ENCODE assay signal across 13 cellular contexts in the genomic region with DNA sequence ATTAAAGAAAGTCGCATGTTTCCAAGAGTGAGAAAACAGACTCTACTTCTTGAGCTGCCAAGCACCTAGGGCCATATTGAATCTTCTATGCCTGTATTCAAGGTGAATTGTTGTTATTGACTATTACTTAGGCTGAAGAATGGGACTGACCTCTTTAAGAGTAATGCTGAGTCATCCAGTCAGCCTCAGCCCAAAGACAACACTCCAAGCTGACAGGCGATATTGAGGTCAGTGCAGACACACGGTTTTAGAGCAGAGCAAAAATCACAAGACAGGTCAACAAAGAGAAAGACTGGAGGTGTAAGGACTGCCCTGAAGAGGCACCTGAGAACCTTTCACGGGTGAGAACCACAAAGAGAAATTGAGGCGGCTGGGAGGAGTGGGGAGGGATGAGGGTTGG.
DNase-seq lines count a peak whose midpoint lies in the region; TF ChIP-seq lines count a peak whose summit lies in the region.
"Had no signal": no experiment of that assay in that cellular context is flagged by ENCODE, and none has a peak within 500 bp of the region (broad histone marks: within the 10 kb centered on the region; RNA-seq: fewer than 3 reads in every experiment).

No MANE protein-coding gene starts in this region.

- TF ChIP-seq CTCF in epithelial cell of esophagus (IDR thresholded peaks at IDR 0.05; ENCODE audit: insufficient read depth, low read depth, low read length, missing control alignments) = no peak
- TF ChIP-seq CTCF in GM13977 (IDR thresholded peaks at IDR 0.05; ENCODE audit: extremely low read depth, insufficient read depth, missing control alignments) = no peak

- POLR2A ChIA-PET in activated CD4-positive, alpha-beta T cell treated with anti-CD3 and anti-CD28 coated beads, Interleukin-2, amount 10 ng/mL, durations not matched to agents 7 days and 5 days (lab: Charles Lee) = no interaction called here

- in situ Hi-C loops in GM13977 (cut with MboI; ENCODE audit: low pct_unique_long_range_greater_than_20kb, low sequenced_read_pairs, unreplicated experiment) = no loop called here

- H3K36me3 Mint-ChIP-seq in activated CD4-positive, alpha-beta T cell treated with anti-CD3 and anti-CD28 coated beads, Interleukin-2, amount 10 ng/mL, durations not matched to agents 7 days and 5 days (ENCODE audit: low read depth) = no peaks in the 10 kb centered on the region
- H3K36me3 Mint-ChIP-seq: CD4-positive, CD25-positive, alpha-beta regulatory T cell had no signal

- CTCF ChIA-PET in activated CD4-positive, alpha-beta T cell treated with anti-CD3 and anti-CD28 coated beads, Interleukin-2, amount 10 ng/mL, durations not matched to agents 7 days and 5 days (lab: Charles Lee) = no interaction called here

- H3K4me3 Mint-ChIP-seq in activated CD4-positive, alpha-beta T cell treated with anti-CD3 and anti-CD28 coated beads, Interleukin-2, amount 10 ng/mL, durations not matched to agents 7 days and 5 days = no peak overlapping the region
- H3K4me3 Mint-ChIP-seq: activated B cell treated with CpG ODN at 0.5 μM for 24 hours; activated T-helper 1 cell treated with anti-CD3 and anti-CD28 coated beads, Interleukin-12 subunit alpha, Interleukin-12 subunit beta, Interleukin-2, Interleukin-4 antibody, amounts not matched to agents 30 ng/mL and 10 ng/mL and 1 ng/mL, durations not matched to agents 14 hours and 24 hours and 36 hours; CD4-positive, CD25-positive, alpha-beta regulatory T cell had no signal

- H3K9me3 Mint-ChIP-seq in activated CD4-positive, alpha-beta T cell treated with anti-CD3 and anti-CD28 coated beads, Interleukin-2, amount 10 ng/mL, durations not matched to agents 7 days and 5 days = peaks cover 6% of the 10 kb centered on the region

- no peak overlapping the region for H3K27ac Mint-ChIP-seq in activated CD4-positive, alpha-beta T cell treated with anti-CD3 and anti-CD28 coated beads, Interleukin-2, amount 10 ng/mL, durations not matched to agents 7 days and 5 days
- H3K27ac Mint-ChIP-seq: activated B cell treated with CpG ODN at 0.5 μM for 24 hours; activated T-helper 1 cell treated with anti-CD3 and anti-CD28 coated beads, Interleukin-12 subunit alpha, Interleukin-12 subunit beta, Interleukin-2, Interleukin-4 antibody, amounts not matched to agents 30 ng/mL and 10 ng/mL and 1 ng/mL, durations not matched to agents 14 hours and 24 hours and 36 hours; CD4-positive, CD25-positive, alpha-beta regulatory T cell had no signal

- H3K4me3 ChIP-seq in epithelial cell of esophagus (ENCODE audit: low read length) = no peak overlapping the region

- no peaks in the 10 kb centered on the region for H3K27me3 Mint-ChIP-seq in activated CD4-positive, alpha-beta T cell treated with anti-CD3 and anti-CD28 coated beads, Interleukin-2, amount 10 ng/mL, durations not matched to agents 7 days and 5 days
- H3K27me3 Mint-ChIP-seq: CD4-positive, CD25-positive, alpha-beta regulatory T cell had no signal

- no peaks in the 10 kb centered on the region for H3K4me1 Mint-ChIP-seq in activated CD4-positive, alpha-beta T cell treated with anti-CD3 and anti-CD28 coated beads, Interleukin-2, amount 10 ng/mL, durations not matched to agents 7 days and 5 days
- H3K4me1 Mint-ChIP-seq: activated B cell treated with CpG ODN at 0.5 μM for 24 hours; CD4-positive, CD25-positive, alpha-beta regulatory T cell had no signal

- DNase-seq in EH (ENCODE audit: low read depth) = peak; percentile 23
- DNase-seq in NCI-H2196 treated with DMSO at 0.1 percent for 48 hours (lab: John Stamatoyannopoulos, UW; ENCODE audit: unreplicated experiment) = peak; percentile 17
- peak; percentile 3 for DNase-seq in epithelial cell of esophagus (ENCODE audit: low read depth)
- DNase-seq in myocyte (ENCODE audit: low read depth) = peak; percentile 5
- DNase-seq in GM13977 (ENCODE audit: low spot score) = no peak
- DNase-seq in AML-193 (lab: John Stamatoyannopoulos, UW) = no peak
- DNase-seq in activated CD4-positive, alpha-beta T cell treated with anti-CD3 and anti-CD28 coated beads, Interleukin-2, amount 10 ng/mL, durations not matched to agents 7 days and 5 days = no peak
- DNase-seq in GDM1 (lab: John Stamatoyannopoulos, UW) = no peak
- DNase-seq: activated B cell treated with CpG ODN at 0.5 μM for 24 hours; CD4-positive, CD25-positive, alpha-beta regulatory T cell; cerebellar nuclear complex; NCI-H1694 treated with DMSO at 0.1 percent for 48 hours had no signal

Comparison
In these comparisons a context has a peak if more than half of its experiments do, and no peak if none do; other contexts are left out.
1. DNase-seq: peak in EH (single experiment), NCI-H2196 treated with DMSO at 0.1 percent for 48 hours (single experiment), epithelial cell of esophagus (single experiment) and myocyte (single experiment); none in GM13977 (single experiment), AML-193 (0 of 2), activated CD4-positive, alpha-beta T cell treated with anti-CD3 and anti-CD28 coated beads, Interleukin-2, amount 10 ng/mL, durations not matched to agents 7 days and 5 days (single experiment) and GDM1 (single experiment).